ENCODE assay signal across 8 cellular contexts in the genomic region with DNA sequence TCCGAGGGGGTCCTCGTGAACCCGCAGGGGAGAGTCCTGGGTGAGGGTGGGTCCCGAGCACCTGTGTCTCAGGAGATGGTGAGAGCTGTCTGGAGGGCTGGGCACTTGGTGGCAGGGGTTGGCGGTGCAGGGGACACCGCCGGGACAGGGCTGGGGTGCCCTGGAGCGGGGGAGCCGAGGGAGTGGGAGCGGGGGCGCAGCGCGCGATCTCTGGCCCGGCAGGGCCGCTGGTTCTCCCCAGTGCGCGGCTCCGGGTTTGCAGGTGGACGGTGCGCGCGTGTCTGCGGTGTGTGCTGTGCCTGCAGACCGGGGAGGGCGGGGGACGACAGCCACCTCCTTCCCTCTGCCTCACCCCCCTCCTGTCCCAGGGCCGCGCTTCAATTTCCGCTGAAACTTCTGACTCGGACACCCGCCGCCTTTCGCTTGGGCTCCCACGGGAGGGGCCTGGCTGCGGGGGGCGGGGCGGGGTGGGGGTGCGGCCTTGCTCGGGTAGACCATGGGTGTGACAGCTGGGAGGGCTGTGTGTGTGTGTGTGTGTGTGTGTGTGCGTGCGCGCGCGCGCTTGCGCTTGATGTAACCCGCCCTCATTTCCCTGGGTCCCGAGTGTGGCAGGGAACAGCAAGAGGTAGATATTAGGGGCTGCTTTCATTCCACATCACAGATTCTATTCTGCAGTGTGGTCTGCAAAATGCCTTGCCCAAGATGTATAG. TPM values are rescaled to one million over a fixed set of nuclear protein-coding genes. Genes with fewer than 3 reads are reported as not detected.
A peak's percentile ranks its signal among the peaks of the same experiment; 100 is the strongest.
DNase-seq lines count a peak whose midpoint lies in the region; ATAC-seq, FAIRE-seq and TF ChIP-seq lines count a peak whose summit lies in the region.

No MANE protein-coding gene starts in this region.

- FAIRE-seq in endothelial cell of umbilical vein (lab: Jason Lieb, UNC), result peak; percentile 43

- H3K4me2 ChIP-seq in endothelial cell of umbilical vein (ENCODE audit: insufficient read depth, low read length), result peak overlapping the region; percentile 46

- H3K9me3 ChIP-seq in endothelial cell of umbilical vein (replicated peaks; ENCODE audit: control insufficient read depth, insufficient read depth, low read length), result no peaks in the 10 kb centered on the region

- DNase-seq in AG09319 (ENCODE audit: extremely low read depth, low read depth), result peak; percentile 80
- peak; percentile 82 for DNase-seq in NCI-H82 treated with DMSO at 0.1 percent for 48 hours (lab: John Stamatoyannopoulos, UW; ENCODE audit: unreplicated experiment)
- peak; percentile 40 to 72 (median 56) for DNase-seq in activated CD8-positive, alpha-beta memory T cell treated with anti-CD3 and anti-CD28 coated beads for 48 hours (ENCODE audit: low read depth in 2 of 3, low spot score in 2 of 3)
- peak; percentile 48 for DNase-seq in endothelial cell of umbilical vein (ENCODE audit: low read depth, low spot score)
- DNase-seq in mucosa of gallbladder (ENCODE audit: low spot score), result peak; percentile 70
- DNase-seq in stimulated activated CD8-positive, alpha-beta memory T cell treated with anti-CD3 and anti-CD28 coated beads, Interleukin-7, amount 100 ng/mL, for 1 hour (ENCODE audit: low read depth in 2 of 2), result peak; percentile 32 to 42

- H3K4me1 ChIP-seq in endothelial cell of umbilical vein (ENCODE audit: control insufficient read depth, extremely low read depth, insufficient read depth, low read length), result peaks cover 6% of the 10 kb centered on the region

- CTCF ChIA-PET in endothelial cell of umbilical vein (lab: Charles Lee), result interaction anchor here (0.8 to 2.0 kb wide), 8 partner anchors 10 to 98 kb away, joined by 3 to 9 read pairs (median 4); a partner anchor contains a TSS

- peaks cover 38% of the 10 kb centered on the region for H3K79me2 ChIP-seq in endothelial cell of umbilical vein (ENCODE audit: control insufficient read depth, insufficient read depth, low read length)

- H3K4me3 ChIP-seq in endothelial cell of umbilical vein (replicated peaks in 1 of 3; ENCODE audit: insufficient read depth in 1 of 3, low read depth in 1 of 3, low read length in 3 of 3), result peak overlapping the region; percentile 62 to 92 (median 88)

- H3K9ac ChIP-seq in endothelial cell of umbilical vein (replicated peaks; ENCODE audit: extremely low read depth, insufficient read depth, low read length), result no peak overlapping the region

- no peaks in the 10 kb centered on the region for H3K36me3 ChIP-seq in endothelial cell of umbilical vein (ENCODE audit: control insufficient read depth in 2 of 2, extremely low read depth in 1 of 2, insufficient read depth in 2 of 2, low read length in 2 of 2)

- no peaks in the 10 kb centered on the region for H4K20me1 ChIP-seq in endothelial cell of umbilical vein (replicated peaks; ENCODE audit: control insufficient read depth, extremely low read depth, insufficient read depth, low read length)

- no peak overlapping the region for H3K27ac ChIP-seq in endothelial cell of umbilical vein (ENCODE audit: insufficient read depth, low read depth, low read length)

- no TSS peak for BruUV-seq in endothelial cell of umbilical vein (replicated peaks; lab: Mats Ljungman, UMichigan)

- H3K9me1 ChIP-seq in endothelial cell of umbilical vein (replicated peaks; ENCODE audit: control insufficient read depth, extremely low read depth, insufficient read depth, low read length), result no peaks in the 10 kb centered on the region

- ATAC-seq in GM19023 (IDR thresholded peaks at IDR 0.05; ENCODE audit: unreplicated experiment) (peak; percentile 64), HG03159 (IDR thresholded peaks at IDR 0.05; ENCODE audit: unreplicated experiment) (peak; percentile 69)

- no peaks in the 10 kb centered on the region for H3K27me3 ChIP-seq in endothelial cell of umbilical vein (ENCODE audit: control insufficient read depth in 2 of 2, insufficient read depth in 2 of 2, low read length in 2 of 2)

- POLR2A ChIA-PET in endothelial cell of umbilical vein (lab: Charles Lee), result no interaction called here

- peak overlapping the region; percentile 24 for H2AFZ ChIP-seq in endothelial cell of umbilical vein (ENCODE audit: low read depth, low read length)

- intact Hi-C loops in endothelial cell of umbilical vein (cut with micrococcal nuclease), result loop anchor here (1.0 to 2.0 kb wide), 4 partner anchors 8 to 27 kb away; a partner anchor contains a TSS

- dilution Hi-C loops in endothelial cell of umbilical vein (cut with MboI; ENCODE audit: extremely low pct_ligation_motif_present, low sequenced_read_pairs), result no loop called here

- no peak for TF ChIP-seq CTCF in AG09319 (IDR thresholded peaks at IDR 0.05; ENCODE audit: low read depth, low read length)
- no peak for TF ChIP-seq CTCF in endothelial cell of umbilical vein (IDR thresholded peaks at IDR 0.05; ENCODE audit: extremely low read depth in 1 of 2, insufficient read depth in 1 of 2, low read depth in 1 of 2, low read length in 2 of 2)

- peak; percentile 36 for TF ChIP-seq POLR2A in endothelial cell of umbilical vein (IDR thresholded peaks at IDR 0.05; ENCODE audit: low read depth, low read length)

TF ChIP-seq in endothelial cell of umbilical vein, 7 proteins besides CTCF, POLR2A, EP300 and RAD21:
- TF ChIP-seq POLR2AphosphoS5 (IDR thresholded peaks at IDR 0.05; ENCODE audit: insufficient read depth, low read depth, low read length) (no peak), MYC (IDR thresholded peaks at IDR 0.05; ENCODE audit: low read depth, low read length) (no peak), GATA2 (IDR thresholded peaks at IDR 0.05; ENCODE audit: insufficient read depth, insufficient read length, low read depth, low read length) (no peak), FOS (IDR thresholded peaks at IDR 0.05; ENCODE audit: borderline replicate concordance, insufficient read depth, low read length) (no peak), EZH2 (IDR thresholded peaks at IDR 0.05; ENCODE audit: borderline replicate concordance, low read depth, low read length, severe bottlenecking) (no peak), JUN (IDR thresholded peaks at IDR 0.05; ENCODE audit: borderline replicate concordance, insufficient read depth, insufficient read length, low read depth) (no peak)
- TF ChIP-seq, protein P1, sequence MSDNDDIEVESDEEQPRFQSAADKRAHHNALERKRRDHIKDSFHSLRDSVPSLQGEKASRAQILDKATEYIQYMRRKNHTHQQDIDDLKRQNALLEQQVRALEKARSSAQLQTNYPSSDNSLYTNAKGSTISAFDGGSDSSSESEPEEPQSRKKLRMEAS (IDR thresholded peaks at IDR 0.05; ENCODE audit: insufficient read depth, insufficient read length), result no peak

RNA-seq across cellular contexts. Expression of a gene that starts 1.2 kb away (rescaled TPM):
- 32.1 and 35.3 TPM in 2 replicates for total RNA-seq in endothelial cell of umbilical vein
- polyA plus RNA-seq in endothelial cell of umbilical vein, result 32.6 and 43.0 TPM in 2 replicates
- 23.5 and 28.0 TPM in 2 replicates for polyA plus RNA-seq in endothelial cell of umbilical vein (2011; cell fraction: cytosol; rRNA removed)
- 11.8 and 12.1 TPM in 2 replicates for polyA plus RNA-seq in endothelial cell of umbilical vein (2011; cell fraction: nucleus; rRNA removed)
- polyA plus RNA-seq in endothelial cell of umbilical vein (2012), result 23.3 and 23.5 TPM in 2 replicates
- polyA minus RNA-seq in endothelial cell of umbilical vein, result 20.6 and 22.1 TPM in 2 replicates
- 98.2 TPM for polyA minus RNA-seq in endothelial cell of umbilical vein (2011; cell fraction: cytosol; rRNA and poly(A)+ RNA removed)
- 7.5 and 8.9 TPM in 2 replicates for polyA minus RNA-seq in endothelial cell of umbilical vein (2011; cell fraction: nucleus; rRNA and poly(A)+ RNA removed)
- total RNA-seq in mucosa of gallbladder, result 13.6 TPM

RNA-seq across cellular contexts. Expression of a gene that starts 26.4 kb away (rescaled TPM):
- 80.4 and 86.0 TPM in 2 replicates for total RNA-seq in endothelial cell of umbilical vein
- polyA plus RNA-seq in endothelial cell of umbilical vein, result 82.7 and 98.3 TPM in 2 replicates
- 54.5 and 65.8 TPM in 2 replicates for polyA plus RNA-seq in endothelial cell of umbilical vein (2011; cell fraction: cytosol; rRNA removed)
- 152 and 200 TPM in 2 replicates for polyA plus RNA-seq in endothelial cell of umbilical vein (2011; cell fraction: nucleus; rRNA removed)
- 84.2 and 98.4 TPM in 2 replicates for polyA plus RNA-seq in endothelial cell of umbilical vein (2012)
- polyA minus RNA-seq in endothelial cell of umbilical vein, result 58.1 and 63.6 TPM in 2 replicates
- polyA minus RNA-seq in endothelial cell of umbilical vein (2011; cell fraction: cytosol; rRNA and poly(A)+ RNA removed), result 30.3 TPM
- 44.5 and 45.0 TPM in 2 replicates for polyA minus RNA-seq in endothelial cell of umbilical vein (2011; cell fraction: nucleus; rRNA and poly(A)+ RNA removed)
- 133 TPM for total RNA-seq in mucosa of gallbladder

RNA-seq across cellular contexts. Expression of a gene that starts 34.8 kb away (rescaled TPM):
- total RNA-seq in endothelial cell of umbilical vein, result 36.7 and 36.9 TPM in 2 replicates
- polyA plus RNA-seq in endothelial cell of umbilical vein, result 64.1 and 79.1 TPM in 2 replicates
- 47.5 and 70.4 TPM in 2 replicates for polyA plus RNA-seq in endothelial cell of umbilical vein (2011; cell fraction: cytosol; rRNA removed)
- polyA plus RNA-seq in endothelial cell of umbilical vein (2011; cell fraction: nucleus; rRNA removed), result 26.9 and 27.6 TPM in 2 replicates
- polyA plus RNA-seq in endothelial cell of umbilical vein (2012), result 36.2 and 43.8 TPM in 2 replicates
- polyA minus RNA-seq in endothelial cell of umbilical vein, result 26.9 and 28.1 TPM in 2 replicates
- polyA minus RNA-seq in endothelial cell of umbilical vein (2011; cell fraction: cytosol; rRNA and poly(A)+ RNA removed), result 4.9 TPM
- 5.1 and 6.7 TPM in 2 replicates for polyA minus RNA-seq in endothelial cell of umbilical vein (2011; cell fraction: nucleus; rRNA and poly(A)+ RNA removed)
- total RNA-seq in mucosa of gallbladder, result 30.5 TPM

RNA-seq across cellular contexts. Expression of a gene that starts 56.4 kb away (rescaled TPM):
- 32.2 and 37.7 TPM in 2 replicates for total RNA-seq in endothelial cell of umbilical vein
- polyA plus RNA-seq in endothelial cell of umbilical vein, result 5.7 and 6.2 TPM in 2 replicates
- polyA plus RNA-seq in endothelial cell of umbilical vein (2011; cell fraction: cytosol; rRNA removed), result 5.4 and 6.7 TPM in 2 replicates
- polyA plus RNA-seq in endothelial cell of umbilical vein (2011; cell fraction: nucleus; rRNA removed), result 8.9 and 9.2 TPM in 2 replicates
- 16.2 and 21.0 TPM in 2 replicates for polyA plus RNA-seq in endothelial cell of umbilical vein (2012)
- 2.9 and 5.5 TPM in 2 replicates for polyA minus RNA-seq in endothelial cell of umbilical vein
- polyA minus RNA-seq in endothelial cell of umbilical vein (2011; cell fraction: cytosol; rRNA and poly(A)+ RNA removed), result 3.1 TPM
- polyA minus RNA-seq in endothelial cell of umbilical vein (2011; cell fraction: nucleus; rRNA and poly(A)+ RNA removed), result 2.2 and 3.9 TPM in 2 replicates
- 17.5 TPM for total RNA-seq in mucosa of gallbladder
